19 cellular contexts compared by ENCODE assay signal in the genomic region with DNA sequence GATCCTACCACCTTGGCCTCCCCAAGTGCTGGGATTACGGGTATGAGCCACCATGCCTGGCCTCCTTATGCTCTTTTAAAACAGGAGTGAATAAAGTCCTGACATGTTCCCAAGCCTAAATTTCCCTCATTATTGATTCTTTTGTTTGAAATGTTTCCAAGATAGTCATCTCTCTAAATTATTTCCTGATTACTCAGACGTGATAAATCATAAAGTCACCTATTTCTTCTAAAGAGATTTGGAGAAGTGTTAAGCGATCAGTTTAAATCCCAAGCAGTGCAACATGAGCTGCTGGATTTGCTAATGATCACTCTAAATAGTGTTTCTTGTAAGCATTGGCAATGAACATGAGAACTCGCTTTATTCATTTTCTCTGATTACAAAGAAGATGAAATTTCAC.
"Had no signal": no experiment of that assay in that cellular context is flagged by ENCODE, and none has a peak within 500 bp of the region (broad histone marks: within the 10 kb centered on the region; RNA-seq: fewer than 3 reads in every experiment).

No MANE protein-coding gene starts in this region.

- H2AFZ ChIP-seq: parathyroid adenoma had no signal

- H3K27me3 ChIP-seq: breast epithelium, neutrophil, uterus had no signal

- ATAC-seq: activated naive CD8-positive, alpha-beta T cell treated with anti-CD3 and anti-CD28 coated beads, Interleukin-2, amount 50 U/mL, for 24 hours; natural killer cell; stimulated activated effector memory CD8-positive, alpha-beta T cell treated with anti-CD3 and anti-CD28 coated beads, Interleukin-12 subunit alpha, Interleukin-12 subunit beta, amount 100 ng/mL, for 72 hours had no signal

- DNase-seq: activated B cell treated with CpG ODN at 0.5 μM for 24 hours; activated CD4-positive, alpha-beta T cell treated with anti-CD3 and anti-CD28 coated beads, Interleukin-2, amount 10 ng/mL, durations not matched to agents 7 days and 5 days; activated naive CD4-positive, alpha-beta T cell treated with anti-CD3 and anti-CD28 coated beads for 36 hours; activated naive CD8-positive, alpha-beta T cell treated with anti-CD3 and anti-CD28 coated beads, Interleukin-2, amount 50 U/mL, for 24 hours; aorta; erythroblast; hippocampal formation; mesendoderm; natural killer cell; retina; stimulated activated CD4-positive, alpha-beta T cell treated with anti-CD3 and anti-CD28 coated beads, Interleukin-12 subunit alpha, Interleukin-12 subunit beta, amount 100 ng/mL, for 4 hours; stimulated activated CD4-positive, alpha-beta T cell treated with anti-CD3 and anti-CD28 coated beads, Interleukin-2, amount 100 ng/mL, for 24 hours; tibial artery; uterus had no signal

- FAIRE-seq: TTC549 had no signal

- H3K9ac ChIP-seq: parathyroid adenoma had no signal

- H3K27ac ChIP-seq: breast epithelium, neutrophil, parathyroid adenoma, tibial artery, uterus had no signal

- H3K36me3 ChIP-seq: breast epithelium, neutrophil, tibial artery, uterus had no signal

- H3K79me2 ChIP-seq: parathyroid adenoma had no signal

- H3K4me3 ChIP-seq: breast epithelium, tibial artery, uterus had no signal

- H3K9me3 ChIP-seq: breast epithelium, neutrophil, tibial artery, uterus had no signal

- H3K4me1 ChIP-seq: breast epithelium, parathyroid adenoma, tibial artery, uterus had no signal
